Comparison of ENCODE assay signal across 8 cellular contexts in genomic region chr5:98774192-98775046, GRCh38.
A peak's percentile ranks its signal among the peaks of the same experiment; 100 is the strongest.
DNase-seq lines count a peak whose midpoint lies in the region; ATAC-seq and TF ChIP-seq lines count a peak whose summit lies in the region.

No MANE protein-coding gene starts in this region.

- TF ChIP-seq CTCF in DOHH2 (IDR thresholded peaks at IDR 0.05; ENCODE audit: low read depth, low read length, poor library complexity, severe bottlenecking) = no peak

- H3K27me3 ChIP-seq in DOHH2 (ENCODE audit: control insufficient read depth, low read length) (peaks cover 32% of the 10 kb centered on the region), HUES48 (ENCODE audit: control insufficient read depth, insufficient read depth, low read length) (peaks cover 31% of the 10 kb centered on the region)

- DNase-seq in hepatic stellate cell (ENCODE audit: low spot score) (peak; percentile 31), putamen (ENCODE audit: low spot score) (peak; percentile 37), NK-92 (lab: John Stamatoyannopoulos, UW; ENCODE audit: unreplicated experiment) (no peak)

- H4K20me1 ChIP-seq in DOHH2 (ENCODE audit: control insufficient read depth, insufficient read depth, low read depth, low read length) = peaks cover 24% of the 10 kb centered on the region

- peak overlapping the region; percentile 90 for H3K9ac ChIP-seq in HUES48 (ENCODE audit: low read depth, low read length)

- H3K27ac ChIP-seq in DOHH2 (ENCODE audit: low read depth, low read length) (peak overlapping the region; percentile 46), HUES48 (ENCODE audit: low read depth, low read length) (peak overlapping the region; percentile 81), angular gyrus (ENCODE audit: low read depth, low read length) (peak overlapping the region; percentile 73)

- ATAC-seq in GM21447 (IDR thresholded peaks at IDR 0.05; ENCODE audit: unreplicated experiment) = peak; percentile 26
- ATAC-seq in SK-N-SH treated with all-trans-retinoic acid at 6 μM for 48 hours = peak; percentile 4; the same call in 1 of the 3 replicates

- no peaks in the 10 kb centered on the region for H3K9me2 ChIP-seq in DOHH2 (replicated peaks; ENCODE audit: control insufficient read depth, low read length)

- H3K36me3 ChIP-seq in DOHH2 (ENCODE audit: control insufficient read depth, low read length) (peaks cover 3% of the 10 kb centered on the region; the same call in 1 of the 2 replicates), HUES48 (ENCODE audit: control insufficient read depth, insufficient read depth, low read length) (peaks cover 10% of the 10 kb centered on the region)

- peaks cover 51% of the 10 kb centered on the region for H3K79me2 ChIP-seq in DOHH2 (ENCODE audit: control insufficient read depth, low read length)

- H3K9me3 ChIP-seq in DOHH2 (ENCODE audit: control insufficient read depth, insufficient read depth, low read length) (no peaks in the 10 kb centered on the region), HUES48 (ENCODE audit: control insufficient read depth, insufficient read depth, low read length) (no peaks in the 10 kb centered on the region)

- H3K4me3 ChIP-seq in DOHH2 (ENCODE audit: low read length) = peak overlapping the region; percentile 79
- H3K4me3 ChIP-seq in HUES48 (ENCODE audit: low read depth, low read length) = peak overlapping the region; percentile 75

- peaks cover 9% of the 10 kb centered on the region; the same call in 1 of the 2 replicates for H3F3A ChIP-seq in DOHH2 (ENCODE audit: control insufficient read depth, insufficient read depth)

- H3K4me1 ChIP-seq in DOHH2 (ENCODE audit: control insufficient read depth, low read length) = peaks cover 52% of the 10 kb centered on the region
- H3K4me1 ChIP-seq in HUES48 (ENCODE audit: control insufficient read depth, insufficient read depth, low read length) = peaks cover 27% of the 10 kb centered on the region

- peak overlapping the region; percentile 82 for H3K4me2 ChIP-seq in DOHH2 (ENCODE audit: low read length)

TF ChIP-seq in SK-N-SH treated with all-trans-retinoic acid at 6 μM for 48 hours, 23 proteins besides CTCF, POLR2A, EP300 and RAD21:
- TF ChIP-seq ESRRG (CRISPR knock-in tag; IDR thresholded peaks at IDR 0.05) = no peak
- peak; percentile 63; the same call in 1 of the 2 replicates for TF ChIP-seq PATZ1 (CRISPR knock-in tag; IDR thresholded peaks at IDR 0.05; ENCODE audit: borderline replicate concordance)
- no peak for TF ChIP-seq PPARA (CRISPR knock-in tag; IDR thresholded peaks at IDR 0.05; ENCODE audit: borderline replicate concordance)
- no peak for TF ChIP-seq OSR1 (CRISPR knock-in tag; IDR thresholded peaks at IDR 0.05)
- TF ChIP-seq, protein P1, sequence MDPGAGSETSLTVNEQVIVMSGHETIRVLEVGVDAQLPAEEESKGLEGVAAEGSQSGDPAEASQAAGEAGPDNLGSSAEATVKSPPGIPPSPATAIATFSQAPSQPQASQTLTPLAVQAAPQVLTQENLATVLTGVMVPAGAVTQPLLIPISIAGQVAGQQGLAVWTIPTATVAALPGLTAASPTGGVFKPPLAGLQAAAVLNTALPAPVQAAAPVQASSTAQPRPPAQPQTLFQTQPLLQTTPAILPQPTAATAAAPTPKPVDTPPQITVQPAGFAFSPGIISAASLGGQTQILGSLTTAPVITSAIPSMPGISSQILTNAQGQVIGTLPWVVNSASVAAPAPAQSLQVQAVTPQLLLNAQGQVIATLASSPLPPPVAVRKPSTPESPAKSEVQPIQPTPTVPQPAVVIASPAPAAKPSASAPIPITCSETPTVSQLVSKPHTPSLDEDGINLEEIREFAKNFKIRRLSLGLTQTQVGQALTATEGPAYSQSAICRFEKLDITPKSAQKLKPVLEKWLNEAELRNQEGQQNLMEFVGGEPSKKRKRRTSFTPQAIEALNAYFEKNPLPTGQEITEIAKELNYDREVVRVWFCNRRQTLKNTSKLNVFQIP (CRISPR knock-in tag; IDR thresholded peaks at IDR 0.05; ENCODE audit: borderline replicate concordance, low read depth) = no peak
- TF ChIP-seq ZNF565 (CRISPR knock-in tag; conservative IDR thresholded peaks at IDR 0.05; ENCODE audit: low read depth) = no peak
- TF ChIP-seq ZFP30 (CRISPR knock-in tag; IDR thresholded peaks at IDR 0.05) = no peak
TF ChIP-seq in SK-N-SH treated with all-trans-retinoic acid at 6 μM for 48 hours: peak in this region for 1.
